11 cellular contexts compared by ENCODE assay signal in the genomic region with DNA sequence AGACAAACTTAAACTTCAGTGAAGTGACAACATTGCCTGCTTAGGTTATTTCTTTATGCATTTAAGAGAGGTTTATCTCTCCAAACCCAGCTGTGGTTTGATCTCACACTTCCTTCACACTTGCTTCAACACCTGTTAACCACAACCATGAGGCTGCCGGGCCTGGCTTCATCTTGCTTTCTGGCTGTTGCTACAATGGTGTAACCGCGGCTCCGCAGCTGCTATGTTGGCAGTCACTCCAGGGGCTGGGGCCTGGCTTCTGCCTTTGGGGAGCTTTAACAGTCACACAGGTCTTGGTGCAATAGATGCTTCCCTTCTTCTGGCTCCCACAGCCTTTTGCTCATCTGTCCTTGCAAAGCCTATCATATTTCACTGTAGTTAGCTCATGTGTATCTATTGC.
A peak's percentile ranks its signal among the peaks of the same experiment; 100 is the strongest.
DNase-seq lines count a peak whose midpoint lies in the region; ATAC-seq lines count a peak whose summit lies in the region.
"Had no signal": no experiment of that assay in that cellular context is flagged by ENCODE, and none has a peak within 500 bp of the region (broad histone marks: within the 10 kb centered on the region; RNA-seq: fewer than 3 reads in every experiment).

No MANE protein-coding gene starts in this region.

- H3K4ac ChIP-seq in neuronal stem cell (ENCODE audit: low read length) = no peak overlapping the region

- H2BK15ac ChIP-seq in neuronal stem cell (ENCODE audit: low read length) = no peak overlapping the region

- no peaks in the 10 kb centered on the region for H3K9me3 ChIP-seq in neuronal stem cell (replicated peaks in 1 of 2; ENCODE audit: control insufficient read depth in 2 of 2, insufficient read depth in 1 of 2, low read depth in 1 of 2, low read length in 2 of 2)

- no peak overlapping the region for H3K23ac ChIP-seq in neuronal stem cell (ENCODE audit: low read depth, low read length, poor library complexity)

- H3K27ac Mint-ChIP-seq in memory B cell = no peak overlapping the region

- peak; percentile 3 for DNase-seq in CD1c-positive myeloid dendritic cell (ENCODE audit: extremely low spot score)
- DNase-seq in activated CD8-positive, alpha-beta memory T cell treated with anti-CD3 and anti-CD28 coated beads for 48 hours (ENCODE audit: low read depth in 2 of 3, low spot score in 2 of 3) = peak in 2 of 3 experiments; percentile 5 to 7
- peak; percentile 4 to 22 for DNase-seq in memory B cell (ENCODE audit: low spot score in 2 of 2)
- DNase-seq in mesenteric fat pad (ENCODE audit: low spot score) = no peak
- no peak for DNase-seq in EL
- no peak for DNase-seq in neuronal stem cell (ENCODE audit: low spot score)
- no peak for DNase-seq in dedifferentiated amniotic fluid mesenchymal stem cell (ENCODE audit: extremely low spot score)
- DNase-seq: left cardiac atrium had no signal

- ATAC-seq in HG03565 (IDR thresholded peaks at IDR 0.05; ENCODE audit: unreplicated experiment) (peak; percentile 54), memory B cell (ENCODE audit: low read depth) (peak; percentile 66)
- ATAC-seq: K562 had no signal

- H3K27me3 Mint-ChIP-seq in memory B cell = no peaks in the 10 kb centered on the region

- H3K9me3 Mint-ChIP-seq in memory B cell = no peaks in the 10 kb centered on the region

- no peak overlapping the region for H3K14ac ChIP-seq in neuronal stem cell (ENCODE audit: low read length)

- peaks cover 30% of the 10 kb centered on the region for H3K4me1 Mint-ChIP-seq in memory B cell

- H4K91ac ChIP-seq in neuronal stem cell (ENCODE audit: low read depth, low read length, poor library complexity) = no peak overlapping the region

- H3K36me3 Mint-ChIP-seq in memory B cell = no peaks in the 10 kb centered on the region

- peaks cover 1 to 2% of the 10 kb centered on the region in 2 donors for H3K4me1 ChIP-seq in neuronal stem cell (ENCODE audit: control insufficient read depth in 2 of 2, insufficient read depth in 1 of 2, low read depth in 1 of 2, low read length in 2 of 2)

- no peak overlapping the region for H3K4me3 ChIP-seq in neuronal stem cell (ENCODE audit: low read length in 2 of 2)
- H3K4me3 ChIP-seq: dorsolateral prefrontal cortex, K562 had no signal

- no peak overlapping the region for H3K4me2 ChIP-seq in neuronal stem cell (ENCODE audit: insufficient read depth, low read length, poor library complexity, severe bottlenecking)

- no peak overlapping the region for H2AK5ac ChIP-seq in neuronal stem cell (ENCODE audit: low read depth, low read length)

- no peak overlapping the region for H3K18ac ChIP-seq in neuronal stem cell (ENCODE audit: low read length)

- H2BK120ac ChIP-seq in neuronal stem cell (ENCODE audit: low read depth, low read length) = no peak overlapping the region

- H2AFZ ChIP-seq in neuronal stem cell (ENCODE audit: low read length) = no peak overlapping the region

- no peaks in the 10 kb centered on the region for H3K36me3 ChIP-seq in neuronal stem cell (replicated peaks in 1 of 2; ENCODE audit: control insufficient read depth in 2 of 2, insufficient read depth in 2 of 2, low read length in 2 of 2)

- no peaks in the 10 kb centered on the region for H3K79me1 ChIP-seq in neuronal stem cell (ENCODE audit: low read depth, low read length)

- H4K8ac ChIP-seq in neuronal stem cell (ENCODE audit: low read depth, low read length) = no peak overlapping the region

- no peak overlapping the region for H2BK5ac ChIP-seq in neuronal stem cell (ENCODE audit: low read length)

- H3K9ac ChIP-seq in neuronal stem cell (ENCODE audit: low read depth, low read length, poor library complexity) = no peak overlapping the region

- no peak overlapping the region for H3K4me3 Mint-ChIP-seq in memory B cell

- no CpG with 5 or more reads among the region's 4 CpGs for WGBS in neuronal stem cell (ENCODE audit: extremely low coverage in 2 of 2, insufficient read length in 2 of 2, insufficient replicate concordance in 1 of 2), 2 donors

- H2BK12ac ChIP-seq in neuronal stem cell (ENCODE audit: low read length) = no peak overlapping the region

- no peak overlapping the region for H3K27ac ChIP-seq in neuronal stem cell (replicated peaks; ENCODE audit: low read length)

- H3K27me3 ChIP-seq in neuronal stem cell (ENCODE audit: control insufficient read depth in 3 of 3, insufficient read depth in 3 of 3, low read depth in 1 of 3, low read length in 3 of 3) = no peaks in the 10 kb centered on the region
- H3K27me3 ChIP-seq: dorsolateral prefrontal cortex had no signal

Comparison
In these comparisons a context has a peak if more than half of its experiments do, and no peak if none do; other contexts are left out.
1. DNase-seq: peak in CD1c-positive myeloid dendritic cell (single experiment), activated CD8-positive, alpha-beta memory T cell treated with anti-CD3 and anti-CD28 coated beads for 48 hours (2 of 3) and memory B cell (2 of 2); none in mesenteric fat pad (single experiment), EL (single experiment), neuronal stem cell (single experiment) and dedifferentiated amniotic fluid mesenchymal stem cell (single experiment).